Comparison of ENCODE assay signal across 1 cellular context in genomic region chr9:37144762-37145161, GRCh38.
A peak's percentile ranks its signal among the peaks of the same experiment; 100 is the strongest.
TF ChIP-seq lines count a peak whose summit lies in the region.

No MANE protein-coding gene starts in this region.

TF ChIP-seq in K562, 482 proteins besides CTCF, POLR2A, EP300 and RAD21 (continued from another document):
- 0 out of 2 replicates have a peak, but pooled peaks have one; percentile 45 for TF ChIP-seq MEF2A (IDR thresholded peaks at IDR 0.05; ENCODE audit: control insufficient read depth, low read depth, low read length)
- TF ChIP-seq RFX1 (IDR thresholded peaks at IDR 0.05), result no peak
- TF ChIP-seq ZNF75A (CRISPR knock-in tag; IDR thresholded peaks at IDR 0.05), result no peak
TF ChIP-seq in K562: peak in this region for 3.
